In the genomic region with DNA sequence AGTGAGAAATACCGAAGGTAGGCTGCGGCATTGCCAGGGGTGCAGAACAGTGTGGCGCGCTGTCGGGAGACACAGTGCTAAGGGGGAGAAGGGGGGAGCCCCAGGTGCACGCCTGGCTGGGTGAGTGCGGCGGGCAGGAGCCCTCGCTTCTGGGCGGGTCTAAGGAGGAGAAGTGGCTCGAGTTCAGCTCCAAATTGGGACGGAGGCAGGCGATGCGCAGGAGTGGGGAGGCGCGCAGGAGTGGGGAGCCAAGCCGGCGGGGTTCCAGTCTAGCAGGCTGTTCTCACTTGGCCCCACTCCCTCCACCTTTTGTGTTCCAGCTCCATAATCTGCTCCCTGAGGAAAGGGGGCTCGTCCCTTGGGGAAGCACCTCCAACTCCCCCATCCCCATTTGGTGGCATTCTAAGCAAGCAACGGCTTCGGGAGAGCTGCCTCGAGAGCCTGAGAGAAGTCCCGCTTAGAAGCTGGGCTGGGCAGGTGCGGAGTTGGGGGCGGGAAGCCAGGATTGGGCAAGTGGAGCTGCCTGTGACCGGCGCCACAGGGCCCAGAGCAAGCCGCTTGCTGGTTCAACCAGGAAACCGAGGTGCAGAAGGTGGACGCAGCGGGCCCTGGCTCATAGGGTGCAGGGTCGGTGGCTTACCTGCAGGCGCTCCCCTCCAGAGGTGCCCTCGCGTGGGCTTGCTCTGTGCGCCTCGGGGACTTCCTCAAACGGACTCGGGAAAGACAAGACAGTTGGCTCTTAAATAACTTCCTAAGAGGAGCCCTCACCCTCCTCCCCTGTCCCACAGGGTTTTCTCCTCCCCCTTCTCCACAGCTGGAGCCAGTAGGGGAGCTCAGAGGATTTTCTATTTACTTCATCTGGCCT, we compare ENCODE assay signal across 12 cellular contexts. TPM values are rescaled to one million over a fixed set of nuclear protein-coding genes. Genes with fewer than 3 reads are reported as not detected.
A peak's percentile ranks its signal among the peaks of the same experiment; 100 is the strongest.
DNase-seq lines count a peak whose midpoint lies in the region; ATAC-seq lines count a peak whose summit lies in the region.
"Had no signal": no experiment of that assay in that cellular context is flagged by ENCODE, and none has a peak within 500 bp of the region (broad histone marks: within the 10 kb centered on the region; RNA-seq: fewer than 3 reads in every experiment).

A gene (minus strand): TSS at position 716 of the 865 bp plus-strand sequence. CDS start 1,998 bp downstream, outside the sequence.

- H3K4me1 ChIP-seq in urinary bladder (ENCODE audit: insufficient read depth): no peaks in the 10 kb centered on the region

- peak; percentile 12 for DNase-seq in activated CD4-positive, alpha-beta T cell treated with anti-CD3 and anti-CD28 coated beads for 36 hours
- no peak for DNase-seq in activated CD4-positive, alpha-beta T cell treated with anti-CD3 and anti-CD28 coated beads for 1 hour
- peak; percentile 16 for DNase-seq in cerebellum (ENCODE audit: low spot score)
- no peak for DNase-seq in mesenteric fat pad (ENCODE audit: low spot score)
- no peak for DNase-seq in activated naive CD4-positive, alpha-beta T cell treated with anti-CD3 and anti-CD28 coated beads, Interleukin-2, amount 50 U/mL, for 16 hours
- no peak for DNase-seq in HPDE6-E6E7 (ENCODE audit: extremely low spot score)
- DNase-seq: NK-92 treated with Interleukin-12 subunit alpha and Interleukin-12 subunit beta, amount 100 ng/mL, for 24 hours had no signal

- no peaks in the 10 kb centered on the region for H3K4me1 Mint-ChIP-seq in activated CD4-positive, alpha-beta T cell treated with anti-CD3 and anti-CD28 coated beads for 36 hours

- no peak within 1 kb of the TSS for H3K27ac ChIP-seq in urinary bladder (ENCODE audit: low read depth)

- H3K36me3 Mint-ChIP-seq in activated CD4-positive, alpha-beta T cell treated with anti-CD3 and anti-CD28 coated beads for 36 hours (ENCODE audit: low read depth): no peaks in the 10 kb centered on the region

- no peak within 1 kb of the TSS for H3K27ac Mint-ChIP-seq in activated CD4-positive, alpha-beta T cell treated with anti-CD3 and anti-CD28 coated beads for 36 hours
- H3K27ac Mint-ChIP-seq: activated naive CD4-positive, alpha-beta T cell treated with anti-CD3 and anti-CD28 coated beads, Interleukin-2, amount 50 U/mL, for 72 hours had no signal

- intact Hi-C loops in activated CD4-positive, alpha-beta T cell treated with anti-CD3 and anti-CD28 coated beads for 36 hours (cut with DNase I, micrococcal nuclease): no loop called here

- peaks cover 52% of the 10 kb centered on the region for H3K27me3 Mint-ChIP-seq in activated CD4-positive, alpha-beta T cell treated with anti-CD3 and anti-CD28 coated beads for 36 hours

- CTCF ChIA-PET in activated CD4-positive, alpha-beta T cell treated with anti-CD3 and anti-CD28 coated beads for 36 hours (lab: Charles Lee): interaction anchor here (0.6 to 1.0 kb wide), 2 partner anchors 227 to 306 kb away, joined by 3 read pairs; no protein-coding TSS in a partner anchor

- no peak for ATAC-seq in activated CD4-positive, alpha-beta T cell treated with anti-CD3 and anti-CD28 coated beads for 36 hours
- no peak for ATAC-seq in HG02623 (IDR thresholded peaks at IDR 0.05; ENCODE audit: unreplicated experiment)
- ATAC-seq: activated naive CD4-positive, alpha-beta T cell treated with anti-CD3 and anti-CD28 coated beads, Interleukin-2, amount 50 U/mL, for 72 hours; HCT116 had no signal

- no peak within 1 kb of the TSS for H3K4me3 Mint-ChIP-seq in activated CD4-positive, alpha-beta T cell treated with anti-CD3 and anti-CD28 coated beads for 36 hours

- H3K9me3 Mint-ChIP-seq in activated CD4-positive, alpha-beta T cell treated with anti-CD3 and anti-CD28 coated beads for 36 hours (ENCODE audit: low read depth): no peaks in the 10 kb centered on the region
- H3K9me3 Mint-ChIP-seq: activated naive CD4-positive, alpha-beta T cell treated with anti-CD3 and anti-CD28 coated beads, Interleukin-2, amount 50 U/mL, for 72 hours had no signal

- H3K4me3 ChIP-seq in urinary bladder (ENCODE audit: low read depth, low read length): no peak within 1 kb of the TSS

- no peaks in the 10 kb centered on the region for H3K36me3 ChIP-seq in urinary bladder (ENCODE audit: insufficient read depth)

- POLR2A ChIA-PET in activated CD4-positive, alpha-beta T cell treated with anti-CD3 and anti-CD28 coated beads for 36 hours (lab: Charles Lee): no interaction called here

- 9% methylated on average over 39 of the region's 39 CpGs for WGBS in urinary bladder

RNA-seq across cellular contexts. Expression of the gene that starts here (rescaled TPM):
- not detected for total RNA-seq in activated CD4-positive, alpha-beta T cell treated with anti-CD3 and anti-CD28 coated beads for 36 hours
- total RNA-seq in cerebellum (22.0 TPM), mesenteric fat pad (346 TPM), urinary bladder (203 TPM)
- 113 TPM for polyA plus RNA-seq in urinary bladder
- total RNA-seq: activated naive CD4-positive, alpha-beta T cell treated with anti-CD3 and anti-CD28 coated beads, Interleukin-2, amount 50 U/mL, for 72 hours had no signal
- polyA plus RNA-seq: keratinocyte had no signal

Comparison
In these comparisons a context has a peak if more than half of its experiments do, and no peak if none do; other contexts are left out.
1. RNA of the gene that starts here (total RNA-seq): 346 TPM in mesenteric fat pad (single experiment), 203 TPM in urinary bladder (single experiment) and 22.0 TPM in cerebellum (single experiment); not detected in activated CD4-positive, alpha-beta T cell treated with anti-CD3 and anti-CD28 coated beads for 36 hours; every median in the first group is over 10 times any median in the second.
2. Peak in DNase-seq in activated CD4-positive, alpha-beta T cell treated with anti-CD3 and anti-CD28 coated beads for 36 hours; RNA of the gene not detected or under 1 TPM.